8 cellular contexts compared by ENCODE assay signal in genomic region chr20:31595654-31596411, GRCh38. TPM values are rescaled to one million over a fixed set of nuclear protein-coding genes. Genes with fewer than 3 reads are reported as not detected.
DNase-seq lines count a peak whose midpoint lies in the region; ATAC-seq lines count a peak whose summit lies in the region.

No MANE protein-coding gene starts in this region.

- intact Hi-C loops in Right ventricle myocardium inferior (cut with DNase I) = loop anchor here (2.0 kb wide), 1 partner anchor 13 kb away; no protein-coding TSS in a partner anchor

- ATAC-seq in Right ventricle myocardium inferior (peak; percentile 95), GM21825 (IDR thresholded peaks at IDR 0.05; ENCODE audit: unreplicated experiment) (no peak), HG03432 (IDR thresholded peaks at IDR 0.05; ENCODE audit: unreplicated experiment) (no peak)

- in situ Hi-C loops in G401 (cut with HindIII; ENCODE audit: low sequenced_read_pairs) = no loop called here

- peak; percentile 78 for DNase-seq in G401 (ENCODE audit: low spot score)
- peak; percentile 71 to 86 for DNase-seq in SW 1271 (lab: John Stamatoyannopoulos, UW)
- peak; percentile 91 for DNase-seq in Right ventricle myocardium inferior (ENCODE audit: missing footprints)
- DNase-seq in retina = peak; percentile 65
- DNase-seq in NCI-H82 (lab: John Stamatoyannopoulos, UW) = no peak
- DNase-seq in activated CD4-positive, alpha-beta T cell treated with anti-CD3 and anti-CD28 coated beads, Interleukin-2, amount 50 U/mL, for 1 hour = no peak

RNA-seq across cellular contexts. Expression of gene ID1, which starts 9.3 kb away (rescaled TPM):
- total RNA-seq in G401 (2014; rRNA removed; shearing (Covaris generic)) = 1,330 and 1,439 TPM in 2 replicates
- 98.9 TPM for total RNA-seq in Right ventricle myocardium inferior

RNA-seq across cellular contexts. Expression of gene COX4I2, which starts 41.9 kb away (rescaled TPM):
- not detected in 2 replicates for total RNA-seq in G401 (2014; rRNA removed; shearing (Covaris generic))
- 7.1 TPM for total RNA-seq in Right ventricle myocardium inferior

Comparison
In these comparisons a context has a peak if more than half of its experiments do, and no peak if none do; other contexts are left out.
1. DNase-seq: peak in G401 (single experiment), SW 1271 (2 of 2), Right ventricle myocardium inferior (single experiment) and retina (single experiment); none in NCI-H82 (single experiment) and activated CD4-positive, alpha-beta T cell treated with anti-CD3 and anti-CD28 coated beads, Interleukin-2, amount 50 U/mL, for 1 hour (single experiment).
2. RNA of gene ID1, which starts 9.3 kb away (total RNA-seq): 1,330 to 1,439 TPM in G401; 98.9 TPM in Right ventricle myocardium inferior (single experiment); every median in the first group is over 10 times any median in the second.